8 cellular contexts compared by ENCODE assay signal in genomic region chr11:68843052-68843561, GRCh38. TPM values are rescaled to one million over a fixed set of nuclear protein-coding genes. Genes with fewer than 3 reads are reported as not detected.
DNase-seq lines count a peak whose midpoint lies in the region; ATAC-seq, FAIRE-seq and TF ChIP-seq lines count a peak whose summit lies in the region.

No MANE protein-coding gene starts in this region.

- peak overlapping the region; percentile 46 for H3K4me3 ChIP-seq in bronchial epithelial cell (ENCODE audit: low read depth, low read length)

- H3K36me3 Mint-ChIP-seq in naive thymus-derived CD8-positive, alpha-beta T cell = no peaks in the 10 kb centered on the region

- peak overlapping the region; percentile 84 to 98 (median 94) for H3K4me3 Mint-ChIP-seq in naive thymus-derived CD8-positive, alpha-beta T cell

- peaks cover 13 to 35% (median 32%) of the 10 kb centered on the region in 4 donors for H3K4me1 Mint-ChIP-seq in naive thymus-derived CD8-positive, alpha-beta T cell

- DNase-seq in T-helper 1 cell (peak in 4 of 5 donors; percentile 42 to 61 (median 46)), bronchial epithelial cell (ENCODE audit: low read depth) (no peak), NCI-H510A treated with DMSO at 0.1 percent for 48 hours (lab: John Stamatoyannopoulos, UW) (no peak), HPDE6-E6E7 (ENCODE audit: extremely low spot score) (no peak), LoVo (ENCODE audit: low spot score) (no peak)
- peak in 8 of 10 donors; percentile 33 to 68 (median 55) for DNase-seq in naive thymus-derived CD8-positive, alpha-beta T cell

- H3K27me3 Mint-ChIP-seq in naive thymus-derived CD8-positive, alpha-beta T cell = peaks cover 0 to 1% (median 0%) of the 10 kb centered on the region in 5 donors

- FAIRE-seq in bronchial epithelial cell (lab: Jason Lieb, UNC) = no peak

- TF ChIP-seq POLR2A in GM19099 (IDR thresholded peaks at IDR 0.05; ENCODE audit: extremely low read depth, insufficient read length, low read depth) = peak; percentile 25

- POLR2A ChIA-PET in naive thymus-derived CD8-positive, alpha-beta T cell (lab: Charles Lee) = interaction anchor here (0.6 to 3.8 kb wide), 9 partner anchors 9 to 81 kb away, joined by 3 to 72 read pairs (median 3); no protein-coding TSS in a partner anchor

- no peaks in the 10 kb centered on the region for H3K9me3 Mint-ChIP-seq in naive thymus-derived CD8-positive, alpha-beta T cell

- peak in 1 of 2 donors; percentile 9 for ATAC-seq in naive thymus-derived CD8-positive, alpha-beta T cell
- no peak for ATAC-seq in HG03571 (IDR thresholded peaks at IDR 0.05; ENCODE audit: unreplicated experiment)

- no peaks in the 10 kb centered on the region for H3K27me3 ChIP-seq in bronchial epithelial cell (ENCODE audit: control insufficient read depth, insufficient read depth, low read length)

- no peak for TF ChIP-seq CTCF in bronchial epithelial cell (IDR thresholded peaks at IDR 0.05; ENCODE audit: insufficient read depth, low read length, severe bottlenecking)

- H3K27ac Mint-ChIP-seq in naive thymus-derived CD8-positive, alpha-beta T cell = peak overlapping the region; percentile 57 to 95 (median 84)

- no peaks in the 10 kb centered on the region for H3K36me3 ChIP-seq in bronchial epithelial cell (ENCODE audit: control insufficient read depth, insufficient read depth, low read length)

RNA-seq across cellular contexts. Expression of gene CPT1A, which starts 1.4 kb away (rescaled TPM):
- 29.2 and 35.3 TPM in 2 replicates for total RNA-seq in bronchial epithelial cell
- 10 to 100 TPM; 23.3 to 34.4 TPM for total RNA-seq in naive thymus-derived CD8-positive, alpha-beta T cell
- polyA plus RNA-seq in naive thymus-derived CD8-positive, alpha-beta T cell = 1 to 10 TPM; 3.1 to 4.7 (median 3.4) TPM

Comparison
In these comparisons a context has a peak if more than half of its experiments do, and no peak if none do; other contexts are left out.
1. DNase-seq: peak in T-helper 1 cell (4 of 5) and naive thymus-derived CD8-positive, alpha-beta T cell (8 of 10); none in bronchial epithelial cell (single experiment), NCI-H510A treated with DMSO at 0.1 percent for 48 hours (single experiment), HPDE6-E6E7 (single experiment) and LoVo (single experiment).